26 cellular contexts compared by ENCODE assay signal in genomic region chr3:46853441-46854410, GRCh38. TPM values are rescaled to one million over a fixed set of nuclear protein-coding genes. Genes with fewer than 3 reads are reported as not detected.
DNase-seq lines count a peak whose midpoint lies in the region; ATAC-seq and TF ChIP-seq lines count a peak whose summit lies in the region.
"Had no signal": no experiment of that assay in that cellular context is flagged by ENCODE, and none has a peak within 500 bp of the region (broad histone marks: within the 10 kb centered on the region; RNA-seq: fewer than 3 reads in every experiment).

No MANE protein-coding gene starts in this region.

- H3K36me3 ChIP-seq in Peyer's patch (no peaks in the 10 kb centered on the region), left ventricle myocardium inferior (peaks cover 25% of the 10 kb centered on the region), psoas muscle (ENCODE audit: insufficient read depth in 1 of 2, low read depth in 1 of 2) (peaks cover 0 to 6% of the 10 kb centered on the region in 2 donors), prostate gland (no peaks in the 10 kb centered on the region)
- H3K36me3 ChIP-seq: breast epithelium had no signal

- in situ Hi-C loops in ACHN (cut with HindIII; ENCODE audit: low pct_ligation_motif_present, low pct_unique_long_range_greater_than_20kb, low sequenced_read_pairs): no loop called here

- H3K9me3 ChIP-seq in Peyer's patch: no peaks in the 10 kb centered on the region
- no peaks in the 10 kb centered on the region for H3K9me3 ChIP-seq in left ventricle myocardium inferior (replicated peaks)
- H3K9me3 ChIP-seq in psoas muscle: no peaks in the 10 kb centered on the region
- H3K9me3 ChIP-seq in prostate gland: no peaks in the 10 kb centered on the region
- H3K9me3 ChIP-seq: breast epithelium had no signal

- TF ChIP-seq POLR2A in Peyer's patch (IDR thresholded peaks at IDR 0.05): no peak
- no peak for TF ChIP-seq POLR2A in prostate gland (IDR thresholded peaks at IDR 0.05)

- H3K27me3 ChIP-seq in Peyer's patch: no peaks in the 10 kb centered on the region
- H3K27me3 ChIP-seq in left ventricle myocardium inferior (ENCODE audit: low read depth): no peaks in the 10 kb centered on the region
- no peaks in the 10 kb centered on the region for H3K27me3 ChIP-seq in psoas muscle (ENCODE audit: insufficient read depth in 3 of 3, low read length in 2 of 3)
- no peaks in the 10 kb centered on the region for H3K27me3 ChIP-seq in prostate gland (replicated peaks; ENCODE audit: insufficient read depth)
- H3K27me3 ChIP-seq: breast epithelium, hepatocyte had no signal

- H3K4me3 ChIP-seq in Peyer's patch (no peak overlapping the region), left ventricle myocardium inferior (no peak overlapping the region), psoas muscle (no peak overlapping the region), prostate gland (no peak overlapping the region)
- H3K4me3 ChIP-seq: breast epithelium, GM12878, GM23248, hepatocyte had no signal

- peaks cover 3% of the 10 kb centered on the region; the same call in 1 of the 2 replicates for H3K27me3 Mint-ChIP-seq in WTC11 (ENCODE audit: low read depth)

- no peak overlapping the region for H3K27ac Mint-ChIP-seq in WTC11
- H3K27ac Mint-ChIP-seq: activated T-helper 1 cell treated with anti-CD3 and anti-CD28 coated beads, Interleukin-12 subunit alpha, Interleukin-12 subunit beta, Interleukin-2, Interleukin-4 antibody, amounts not matched to agents 30 ng/mL and 10 ng/mL and 1 ng/mL, durations not matched to agents 14 hours and 24 hours and 36 hours; CD8-positive, alpha-beta T cell; T-cell had no signal

- H3K27ac ChIP-seq in Peyer's patch (no peak overlapping the region), left ventricle myocardium inferior (replicated peaks) (peak overlapping the region; percentile 95), psoas muscle (peak overlapping the region; percentile 30), prostate gland (no peak overlapping the region)
- H3K27ac ChIP-seq: breast epithelium, GM23248, hepatocyte had no signal

- no peaks in the 10 kb centered on the region for H3K4me1 Mint-ChIP-seq in WTC11
- H3K4me1 Mint-ChIP-seq: T-cell had no signal

- no peak for TF ChIP-seq CTCF in Peyer's patch (IDR thresholded peaks at IDR 0.05)
- TF ChIP-seq CTCF in WTC11 (IDR thresholded peaks at IDR 0.05): no peak
- TF ChIP-seq CTCF in left ventricle myocardium inferior (IDR thresholded peaks at IDR 0.05; ENCODE audit: borderline replicate concordance): no peak
- TF ChIP-seq CTCF in psoas muscle (IDR thresholded peaks at IDR 0.05): no peak
- TF ChIP-seq CTCF in prostate gland (IDR thresholded peaks at IDR 0.05): no peak

- no peak overlapping the region for H3K4me3 Mint-ChIP-seq in WTC11
- H3K4me3 Mint-ChIP-seq: activated T-helper 1 cell treated with anti-CD3 and anti-CD28 coated beads, Interleukin-12 subunit alpha, Interleukin-12 subunit beta, Interleukin-2, Interleukin-4 antibody, amounts not matched to agents 30 ng/mL and 10 ng/mL and 1 ng/mL, durations not matched to agents 14 hours and 24 hours and 36 hours; CD8-positive, alpha-beta T cell; T-cell had no signal

- H3K9me3 Mint-ChIP-seq in WTC11: no peaks in the 10 kb centered on the region
- H3K9me3 Mint-ChIP-seq: activated T-helper 1 cell treated with anti-CD3 and anti-CD28 coated beads, Interleukin-12 subunit alpha, Interleukin-12 subunit beta, Interleukin-2, Interleukin-4 antibody, amounts not matched to agents 30 ng/mL and 10 ng/mL and 1 ng/mL, durations not matched to agents 14 hours and 24 hours and 36 hours; CD8-positive, alpha-beta T cell; T-cell had no signal

- POLR2A ChIA-PET in WTC11 (lab: Charles Lee): no interaction called here

- ATAC-seq in WTC11 (no peak), psoas muscle (peak; percentile 1 to 15 (median 12)), GM19395 (IDR thresholded peaks at IDR 0.05; ENCODE audit: unreplicated experiment) (no peak)
- ATAC-seq: CD8-positive, alpha-beta T cell had no signal

- H3K4me1 ChIP-seq in Peyer's patch: no peaks in the 10 kb centered on the region
- peaks cover 17% of the 10 kb centered on the region for H3K4me1 ChIP-seq in left ventricle myocardium inferior
- H3K4me1 ChIP-seq in psoas muscle: no peaks in the 10 kb centered on the region
- no peaks in the 10 kb centered on the region for H3K4me1 ChIP-seq in prostate gland (replicated peaks)
- H3K4me1 ChIP-seq: breast epithelium had no signal

- no peaks in the 10 kb centered on the region for H3K36me3 Mint-ChIP-seq in WTC11
- H3K36me3 Mint-ChIP-seq: CD8-positive, alpha-beta T cell; T-cell had no signal

- DNase-seq in Peyer's patch (peak in 2 of 3 donors; percentile 27 to 33), WTC11 (ENCODE audit: low spot score) (peak; percentile 7), left ventricle myocardium inferior (no peak), psoas muscle (peak in 1 of 2 donors; percentile 49), prostate gland (ENCODE audit: low spot score) (no peak), ACHN (no peak)
- DNase-seq in stimulated activated CD4-positive, alpha-beta T cell treated with anti-CD3 and anti-CD28 coated beads, Interleukin-1b, Interleukin-23, amount 100 ng/mL, for 48 hours: no peak
- DNase-seq: activated CD8-positive, alpha-beta memory T cell treated with anti-CD3 and anti-CD28 coated beads for 24 hours; DMS53; GM23248; MM.1S; NCI-H146; NCI-H2171 treated with DMSO at 0.1 percent for 48 hours; SIG-M5; small intestine; stimulated activated CD4-positive, alpha-beta T cell treated with anti-CD3 and anti-CD28 coated beads, Interleukin-4, amount 100 ng/mL, for 24 hours had no signal

- CTCF ChIA-PET in WTC11 (lab: Charles Lee): interaction anchor here (1.4 to 2.8 kb wide), 2 partner anchors 56 to 136 kb away, joined by 5 to 8 read pairs; partner anchors contain the start of gene PRSS50

- WGBS in psoas muscle, 3 donors: 54 to 65% (median 63%) methylated on average over 15 of the region's 15 CpGs
- 80% methylated on average over 15 of the region's 15 CpGs for whole genome bisulfite sequencing in prostate gland

- intact Hi-C loops in left ventricle myocardium inferior (cut with micrococcal nuclease) (no loop called here), psoas muscle (cut with DNase I) (no loop called here), prostate gland (cut with DNase I) (no loop called here)

TF ChIP-seq in WTC11, 78 proteins besides CTCF, POLR2A, EP300 and RAD21:
- TF ChIP-seq FOXJ3 (CRISPR knock-in tag; IDR thresholded peaks at IDR 0.05; ENCODE audit: borderline replicate concordance) (no peak), FOXP1 (CRISPR knock-in tag; IDR thresholded peaks at IDR 0.05; ENCODE audit: borderline replicate concordance) (no peak), PRRX2 (CRISPR knock-in tag; IDR thresholded peaks at IDR 0.05) (no peak), RELA (CRISPR knock-in tag; IDR thresholded peaks at IDR 0.05; ENCODE audit: borderline replicate concordance) (no peak), KAT7 (CRISPR knock-in tag; IDR thresholded peaks at IDR 0.05; ENCODE audit: borderline replicate concordance) (no peak), TEAD4 (CRISPR knock-in tag; IDR thresholded peaks at IDR 0.05) (no peak), ZNF219 (CRISPR knock-in tag; IDR thresholded peaks at IDR 0.05; ENCODE audit: borderline replicate concordance) (no peak)
TF ChIP-seq in WTC11: peak in this region for 0.

RNA-seq across cellular contexts. Expression of gene MYL3, which starts 9.5 kb away (rescaled TPM):
- 10 to 100 TPM in 1 of 4 donors, 1 to 10 TPM in 1, not detected in 2; 1.5 to 17.3 TPM for total RNA-seq in Peyer's patch
- 0.31 TPM in 1 of 3 replicates, not detected in the others for total RNA-seq in WTC11 (2021)
- total RNA-seq in left ventricle myocardium inferior: 7,440 TPM
- total RNA-seq in psoas muscle: 1,000 to 10,000 TPM in 2 of 4 donors, 100 to 1,000 TPM in 2; 395 to 2,071 (median 1,091) TPM
- polyA plus RNA-seq in psoas muscle: 1,000 to 10,000 TPM in 2 of 3 donors, 100 to 1,000 TPM in 1; 555 to 3,091 (median 2,834) TPM
- 1 to 10 TPM in 1 of 2 donors, not detected in 1; 1.9 TPM for total RNA-seq in prostate gland
- total RNA-seq: activated T-helper 1 cell treated with anti-CD3 and anti-CD28 coated beads, Interleukin-12 subunit alpha, Interleukin-12 subunit beta, Interleukin-2, Interleukin-4 antibody, amounts not matched to agents 30 ng/mL and 10 ng/mL and 1 ng/mL, durations not matched to agents 14 hours and 24 hours and 36 hours; CD8-positive, alpha-beta T cell; dermis microvascular lymphatic vessel endothelial cell; GM12878; GM23248; lung microvascular endothelial cell; OCI-LY7; T-cell had no signal
- polyA plus RNA-seq: GM23248 had no signal

RNA-seq across cellular contexts. Expression of gene PTH1R, which starts 23.8 kb away (rescaled TPM):
- 10 to 100 TPM in 1 of 4 donors, 1 to 10 TPM in 3; 2.4 to 12.4 (median 5.7) TPM for total RNA-seq in Peyer's patch
- total RNA-seq in WTC11 (2021): 4.0 to 12.0 TPM (median 5.6 TPM) in 3 replicates
- 6.4 TPM for total RNA-seq in left ventricle myocardium inferior
- total RNA-seq in psoas muscle: 1 to 10 TPM; 1.1 to 5.9 (median 4.1) TPM
- 1 to 10 TPM; 4.0 to 5.2 (median 4.2) TPM for polyA plus RNA-seq in psoas muscle
- total RNA-seq in prostate gland: 10 to 100 TPM in 1 of 2 donors, 1 to 10 TPM in 1; 1.3 to 10.8 TPM
- total RNA-seq: activated T-helper 1 cell treated with anti-CD3 and anti-CD28 coated beads, Interleukin-12 subunit alpha, Interleukin-12 subunit beta, Interleukin-2, Interleukin-4 antibody, amounts not matched to agents 30 ng/mL and 10 ng/mL and 1 ng/mL, durations not matched to agents 14 hours and 24 hours and 36 hours; CD8-positive, alpha-beta T cell; GM12878; OCI-LY7 had no signal
- polyA plus RNA-seq: GM12878 had no signal

Comparison
In these comparisons a context has a peak if more than half of its experiments do, and no peak if none do; other contexts are left out.
1. DNase-seq: peak in Peyer's patch (2 of 3) and WTC11 (single experiment); none in left ventricle myocardium inferior (single experiment), prostate gland (single experiment), stimulated activated CD4-positive, alpha-beta T cell treated with anti-CD3 and anti-CD28 coated beads, Interleukin-1b, Interleukin-23, amount 100 ng/mL, for 48 hours (single experiment) and ACHN (single experiment).
2. H3K27ac ChIP-seq: peak in left ventricle myocardium inferior (single experiment) and psoas muscle (single experiment); none in Peyer's patch (0 of 4) and prostate gland (0 of 2).
3. ATAC-seq: peak in psoas muscle (4 of 4); none in WTC11 (single experiment) and GM19395 (single experiment).
4. RNA of gene MYL3, which starts 9.5 kb away (total RNA-seq): 7,440 TPM in left ventricle myocardium inferior (single experiment) and 395 to 2,071 TPM in psoas muscle; 1.9 TPM in prostate gland, 1.5 to 17.3 TPM in Peyer's patch and 0.31 TPM in WTC11; every median in the first group is over 10 times any median in the second.